26 cellular contexts compared by ENCODE assay signal in the genomic region with DNA sequence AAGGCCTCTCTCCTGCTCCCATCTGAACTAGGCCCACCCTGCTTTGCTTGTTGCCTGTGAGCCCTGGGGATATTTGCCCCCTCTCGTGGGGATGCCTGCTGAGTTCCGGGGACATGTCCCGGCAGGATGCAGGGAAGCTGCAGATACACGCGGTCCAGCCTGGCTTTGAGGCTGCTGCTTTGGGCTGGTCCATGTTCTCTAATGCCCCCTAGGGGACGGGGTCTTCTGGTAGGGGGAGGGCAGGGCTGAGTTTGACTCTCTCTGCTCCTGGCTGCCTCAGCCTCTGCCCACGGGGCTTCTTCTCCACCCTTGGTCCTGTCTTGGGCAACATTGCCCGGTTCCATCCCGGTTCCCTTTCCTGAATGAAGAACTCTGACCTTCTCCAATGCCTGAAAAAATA.
"Had no signal": no experiment of that assay in that cellular context is flagged by ENCODE, and none has a peak within 500 bp of the region (broad histone marks: within the 10 kb centered on the region; RNA-seq: fewer than 3 reads in every experiment).

No MANE protein-coding gene starts in this region.

- H3K4me1 Mint-ChIP-seq: activated naive CD8-positive, alpha-beta T cell treated with anti-CD3 and anti-CD28 coated beads, Interleukin-2, amount 10 ng/mL, durations not matched to agents 7 days and 5 days had no signal

- ATAC-seq: activated T-cell treated with anti-CD3 and anti-CD28 coated beads, Interleukin-2, amount 50 U/mL, for 4 hours; effector memory CD8-positive, alpha-beta T cell; gastroesophageal sphincter; heart left ventricle; left lobe of liver; lower lobe of right lung; stimulated activated naive B cell treated with anti-CD40 and anti-IgM and Interleukin-4, amounts not matched to agents 10 μg/mL and 1 μg/mL and 100 μg/mL, for 72 hours had no signal

- H3K27ac Mint-ChIP-seq: activated naive CD4-positive, alpha-beta T cell treated with anti-CD3 and anti-CD28 coated beads for 36 hours; activated naive CD8-positive, alpha-beta T cell treated with anti-CD3 and anti-CD28 coated beads, Interleukin-2, amount 10 ng/mL, durations not matched to agents 7 days and 5 days; effector memory CD8-positive, alpha-beta T cell; stimulated activated naive B cell treated with anti-CD40 and anti-IgM and Interleukin-4, amounts not matched to agents 10 μg/mL and 1 μg/mL and 100 μg/mL, for 72 hours; T-helper 1 cell treated with Interleukin-12 subunit alpha and Interleukin-12 subunit beta and Interleukin-4 antibody, amounts not matched to agents 30 μg/mL and 1 μg/mL, for 36 hours had no signal

- H3K27me3 ChIP-seq: colonic mucosa, dorsolateral prefrontal cortex, gastroesophageal sphincter, heart left ventricle, upper lobe of left lung had no signal

- H3K27ac ChIP-seq: colonic mucosa, dorsolateral prefrontal cortex, gastroesophageal sphincter, heart left ventricle, lower lobe of right lung, upper lobe of left lung had no signal

- H3K36me3 ChIP-seq: colonic mucosa, esophagus squamous epithelium, lower lobe of right lung, upper lobe of left lung had no signal

- H3K4me3 Mint-ChIP-seq: activated naive CD4-positive, alpha-beta T cell treated with anti-CD3 and anti-CD28 coated beads for 36 hours; activated naive CD8-positive, alpha-beta T cell treated with anti-CD3 and anti-CD28 coated beads, Interleukin-2, amount 10 ng/mL, durations not matched to agents 7 days and 5 days; activated T-cell treated with anti-CD3 and anti-CD28 coated beads, Interleukin-2, amount 50 U/mL, for 4 hours; effector memory CD8-positive, alpha-beta T cell; stimulated activated naive B cell treated with anti-CD40 and anti-IgM and Interleukin-4, amounts not matched to agents 10 μg/mL and 1 μg/mL and 100 μg/mL, for 72 hours; T-helper 1 cell treated with Interleukin-12 subunit alpha and Interleukin-12 subunit beta and Interleukin-4 antibody, amounts not matched to agents 30 μg/mL and 1 μg/mL, for 36 hours had no signal

- H3K4me1 ChIP-seq: colonic mucosa, gastroesophageal sphincter, heart left ventricle, lower lobe of right lung, upper lobe of left lung had no signal

- H3K4me3 ChIP-seq: colonic mucosa, dorsolateral prefrontal cortex, esophagus squamous epithelium, gastroesophageal sphincter, heart left ventricle, lower lobe of right lung, upper lobe of left lung had no signal

- H3K36me3 Mint-ChIP-seq: activated naive CD8-positive, alpha-beta T cell treated with anti-CD3 and anti-CD28 coated beads, Interleukin-2, amount 10 ng/mL, durations not matched to agents 7 days and 5 days; naive B cell; stimulated activated naive B cell treated with anti-CD40 and anti-IgM and Interleukin-4, amounts not matched to agents 10 μg/mL and 1 μg/mL and 100 μg/mL, for 72 hours had no signal

- H3K9me3 Mint-ChIP-seq: activated naive CD4-positive, alpha-beta T cell treated with anti-CD3 and anti-CD28 coated beads for 36 hours; activated naive CD8-positive, alpha-beta T cell treated with anti-CD3 and anti-CD28 coated beads, Interleukin-2, amount 10 ng/mL, durations not matched to agents 7 days and 5 days; activated T-cell treated with anti-CD3 and anti-CD28 coated beads, Interleukin-2, amount 50 U/mL, for 4 hours; effector memory CD8-positive, alpha-beta T cell; T-helper 1 cell treated with Interleukin-12 subunit alpha and Interleukin-12 subunit beta and Interleukin-4 antibody, amounts not matched to agents 30 μg/mL and 1 μg/mL, for 36 hours had no signal

- H3K9me3 ChIP-seq: colonic mucosa, esophagus squamous epithelium, gastroesophageal sphincter, heart left ventricle, lower lobe of right lung, upper lobe of left lung had no signal

- DNase-seq: activated CD4-positive, alpha-beta T cell treated with anti-CD3 and anti-CD28 coated beads for 4 hours; activated CD4-positive, alpha-beta T cell treated with anti-CD3 and anti-CD28 coated beads, Interleukin-2, amount 50 U/mL, for 48 hours; activated CD4-positive, CD25-positive, alpha-beta regulatory T cell; activated CD8-positive, alpha-beta memory T cell treated with anti-CD3 and anti-CD28 coated beads, Interleukin-2, amount 50 U/mL, for 48 hours; activated effector memory CD4-positive, alpha-beta T cell treated with Interleukin-2 at 50 U/mL for 16 hours; activated naive CD4-positive, alpha-beta T cell treated with anti-CD3 and anti-CD28 coated beads for 36 hours; activated naive CD8-positive, alpha-beta T cell treated with anti-CD3 and anti-CD28 coated beads, Interleukin-2, amount 10 ng/mL, durations not matched to agents 7 days and 5 days; activated T-cell treated with anti-CD3 and anti-CD28 coated beads, Interleukin-2, amount 50 U/mL, for 4 hours; amniotic stem cell; colonic mucosa; dorsolateral prefrontal cortex; effector memory CD8-positive, alpha-beta T cell; esophagus squamous epithelium; heart left ventricle; kidney; lower lobe of right lung; naive B cell; posterior cingulate gyrus; stimulated activated CD4-positive, alpha-beta T cell treated with anti-CD3 and anti-CD28 coated beads, Interleukin-2, amount 100 ng/mL, for 48 hours; stimulated activated CD8-positive, alpha-beta memory T cell treated with anti-CD3 and anti-CD28 coated beads, Interleukin-4, amount 100 ng/mL, for 48 hours; stimulated activated naive B cell treated with anti-CD40 and anti-IgM and Interleukin-4, amounts not matched to agents 10 μg/mL and 1 μg/mL and 100 μg/mL, for 72 hours; T1000; upper lobe of left lung had no signal
